Comparison of ENCODE assay signal across 8 cellular contexts in the genomic region with DNA sequence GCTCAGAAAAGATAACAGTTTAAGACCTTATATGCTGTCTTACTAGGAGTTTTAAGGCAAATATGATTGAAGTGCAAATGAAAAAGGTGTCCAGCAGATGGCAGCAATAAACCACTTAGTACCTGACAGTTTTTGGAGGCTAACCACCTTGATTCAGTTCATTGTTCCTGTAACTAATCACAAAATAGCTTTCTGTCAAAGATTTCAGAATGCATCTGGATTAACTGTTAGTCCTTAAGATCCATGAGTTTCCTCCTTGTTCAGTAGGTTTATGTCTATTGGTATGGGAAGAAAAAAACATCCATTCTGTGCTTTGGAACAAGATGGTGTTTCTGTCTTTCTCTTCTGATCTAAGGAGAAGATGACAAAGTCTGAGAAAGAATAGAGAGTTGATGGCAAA. TPM values are rescaled to one million over a fixed set of nuclear protein-coding genes. Genes with fewer than 3 reads are reported as not detected.
DNase-seq lines count a peak whose midpoint lies in the region; ATAC-seq and TF ChIP-seq lines count a peak whose summit lies in the region.

No MANE protein-coding gene starts in this region.

- POLR2A ChIA-PET in AG04449 (lab: Yijun Ruan, JAX), result no interaction called here

- ATAC-seq in HG02884 (IDR thresholded peaks at IDR 0.05; ENCODE audit: unreplicated experiment) (peak; percentile 63), HG03460 (IDR thresholded peaks at IDR 0.05; ENCODE audit: unreplicated experiment) (no peak)

- no peaks in the 10 kb centered on the region for H3K9me3 ChIP-seq in adrenal gland (replicated peaks in 1 of 3)

- peak; percentile 19 for DNase-seq in AG04449 (ENCODE audit: low read depth, low spot score)
- peak; percentile 54 for DNase-seq in EL
- DNase-seq in NCI-H526 (lab: John Stamatoyannopoulos, UW), result peak; percentile 9 to 64
- DNase-seq in adrenal gland, result peak in 5 of 7 donors; percentile 26 to 60 (median 42)
- DNase-seq in iPS-NIHi11 (ENCODE audit: low spot score), result peak; percentile 45
- DNase-seq in stimulated activated CD4-positive, alpha-beta T cell treated with anti-CD3 and anti-CD28 coated beads, Interleukin-4, amount 100 ng/mL, for 24 hours, result peak; percentile 56

- intact Hi-C loops in adrenal gland (cut with DNase I), result loop anchor here (10.0 kb wide), 2 partner anchors 110 to 160 kb away; no protein-coding TSS in a partner anchor

- CTCF ChIA-PET in AG04449 (lab: Yijun Ruan, JAX), result interaction anchor here (0.7 to 8.9 kb wide), 20 partner anchors 9 to 163 kb away, joined by 3 to 283 read pairs (median 4); no protein-coding TSS in a partner anchor

- H3K4me3 ChIP-seq in AG04449 (ENCODE audit: low read depth, low read length) (no peak overlapping the region), adrenal gland (no peak overlapping the region)

- TF ChIP-seq CTCF in AG04449 (IDR thresholded peaks at IDR 0.05; ENCODE audit: insufficient read depth, low read length, missing control alignments) (peak; percentile 65), adrenal gland (IDR thresholded peaks at IDR 0.05) (peak; percentile 50 to 74 (median 65))

- H3K36me3 ChIP-seq in adrenal gland (replicated peaks in 1 of 2), result peaks cover 0 to 8% of the 10 kb centered on the region in 2 donors

- no peak for TF ChIP-seq POLR2A in adrenal gland (IDR thresholded peaks at IDR 0.05)

- H3K27ac ChIP-seq in adrenal gland, result no peak overlapping the region

- H3K4me1 ChIP-seq in adrenal gland (replicated peaks in 1 of 2), result no peaks in the 10 kb centered on the region

- no peaks in the 10 kb centered on the region for H3K27me3 ChIP-seq in adrenal gland

RNA-seq across cellular contexts. Expression of a gene that starts 46.6 kb away (rescaled TPM):
- total RNA-seq in adrenal gland, result 10 to 100 TPM; 22.2 to 63.9 (median 39.1) TPM
- 10 to 100 TPM in 1 of 3 donors, 1 to 10 TPM in 2; 8.3 to 49.2 (median 8.6) TPM for polyA plus RNA-seq in adrenal gland
